ENCODE assay signal across 8 cellular contexts in the genomic region with DNA sequence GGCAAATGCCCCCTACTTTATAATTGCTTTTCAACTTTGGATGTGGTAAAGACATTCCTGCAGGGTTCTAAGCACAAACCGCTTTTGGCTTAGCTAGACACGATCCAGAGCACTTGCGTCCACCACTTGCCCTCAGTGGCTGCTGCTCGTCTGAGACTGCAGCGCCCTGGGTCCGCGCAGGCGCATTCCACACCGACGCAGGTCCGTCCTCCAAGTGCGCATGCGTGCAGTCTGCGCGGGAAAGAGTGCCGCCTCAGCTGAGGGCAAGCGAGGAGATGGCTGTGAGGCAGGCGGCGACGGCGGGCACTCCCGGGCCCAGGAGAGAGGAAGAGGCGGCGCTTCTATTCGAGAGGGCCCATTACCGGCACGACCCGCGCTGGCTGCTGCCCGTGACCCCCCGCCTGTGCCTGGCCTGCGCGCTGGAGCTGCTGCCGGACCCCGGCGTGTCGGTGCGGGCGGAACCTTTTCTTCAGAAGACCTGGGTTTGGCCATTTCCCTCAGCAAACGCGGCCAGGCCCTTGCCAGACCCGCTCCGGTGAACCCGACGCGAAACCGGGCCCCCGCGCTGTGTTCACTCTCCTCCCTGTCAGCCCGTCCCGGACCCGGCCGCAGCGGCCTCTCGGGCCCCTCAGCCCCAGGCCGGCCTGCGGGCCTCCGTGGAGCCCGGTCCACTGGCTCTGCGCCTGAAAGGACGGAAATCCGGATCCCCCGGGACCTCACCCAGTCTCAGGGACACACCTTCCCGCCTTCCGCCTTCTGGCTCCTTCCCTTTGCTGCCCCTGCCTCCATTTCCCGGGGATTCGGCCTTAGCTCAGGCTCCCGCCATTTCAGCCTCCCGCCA. TPM values are rescaled to one million over a fixed set of nuclear protein-coding genes. Genes with fewer than 3 reads are reported as not detected.
A peak's percentile ranks its signal among the peaks of the same experiment; 100 is the strongest.
DNase-seq lines count a peak whose midpoint lies in the region; TF ChIP-seq lines count a peak whose summit lies in the region.

A gene with protein sequence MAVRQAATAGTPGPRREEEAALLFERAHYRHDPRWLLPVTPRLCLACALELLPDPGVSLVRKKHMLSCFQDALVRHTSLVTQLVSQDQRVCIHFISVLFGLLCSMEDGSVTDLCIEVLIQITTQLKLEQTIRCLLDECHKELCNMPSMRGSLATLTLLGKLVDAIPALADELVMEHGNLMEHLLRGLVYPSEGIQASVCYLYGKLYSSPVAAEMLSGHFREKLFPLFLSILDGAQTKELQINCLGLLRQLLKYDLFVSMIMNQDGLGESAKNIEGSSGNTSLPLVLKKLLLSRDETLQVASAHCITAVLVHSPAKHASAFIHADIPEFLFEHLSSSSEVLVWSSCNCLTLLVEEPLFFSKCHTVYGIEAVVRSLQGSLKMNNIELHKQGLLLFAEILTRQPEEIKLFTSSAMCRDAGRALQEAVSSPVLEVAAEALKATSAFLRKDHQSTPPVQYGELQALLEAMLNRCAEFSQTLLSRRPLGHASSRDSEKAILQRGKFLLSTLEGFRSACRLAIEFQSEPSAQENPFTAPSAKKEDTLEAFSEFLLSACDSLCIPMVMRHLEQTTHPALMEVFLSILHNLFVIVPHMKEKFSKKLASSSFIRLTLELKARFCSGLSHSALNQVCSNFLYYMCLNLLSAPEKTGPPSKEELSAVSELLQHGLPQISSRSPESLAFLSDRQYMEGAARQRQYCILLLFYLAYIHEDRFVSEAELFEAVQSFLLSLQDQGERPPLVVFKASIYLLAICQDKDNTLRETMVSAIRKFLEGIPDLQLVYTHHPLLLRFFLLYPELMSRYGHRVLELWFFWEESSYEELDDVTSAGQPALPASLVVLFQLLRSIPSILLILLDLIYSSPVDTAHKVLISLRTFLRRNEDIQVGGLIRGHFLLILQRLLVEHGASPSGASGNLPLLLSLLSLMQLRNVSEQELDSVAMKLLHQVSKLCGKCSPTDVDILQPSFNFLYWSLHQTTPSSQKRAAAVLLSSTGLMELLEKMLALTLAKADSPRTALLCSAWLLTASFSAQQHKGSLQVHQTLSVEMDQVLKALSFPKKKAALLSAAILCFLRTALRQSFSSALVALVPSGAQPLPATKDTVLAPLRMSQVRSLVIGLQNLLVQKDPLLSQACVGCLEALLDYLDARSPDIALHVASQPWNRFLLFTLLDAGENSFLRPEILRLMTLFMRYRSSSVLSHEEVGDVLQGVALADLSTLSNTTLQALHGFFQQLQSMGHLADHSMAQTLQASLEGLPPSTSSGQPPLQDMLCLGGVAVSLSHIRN (plus strand): TSS at position 240 of the 841 bp plus-strand sequence. CDS start 36 bp downstream, at position 276.

- TF ChIP-seq POLR2A in stomach (IDR thresholded peaks at IDR 0.05), result no peak

- H3K27ac ChIP-seq in fibroblast of lung (ENCODE audit: insufficient read depth, low read length) (no peak within 1 kb of the TSS), stomach (no peak within 1 kb of the TSS), Karpas-422 (ENCODE audit: low read length) (no peak within 1 kb of the TSS)

- intact Hi-C loops in stomach (cut with DNase I; ENCODE audit: low total_unique reads), result loop anchor here (5.0 kb wide), 1 partner anchor 238 kb away; no protein-coding TSS in a partner anchor

- H2AFZ ChIP-seq in fibroblast of lung (ENCODE audit: low read length) (no peak within 1 kb of the TSS), Karpas-422 (ENCODE audit: low read length) (no peak within 1 kb of the TSS)

- 44 to 72% (median 45%) methylated on average over 30 to 69 of the region's 69 CpGs for whole genome bisulfite sequencing in stomach, 5 donors

- no peak for TF ChIP-seq EP300 in stomach (IDR thresholded peaks at IDR 0.05)

- DNase-seq in HPDE6-E6E7 (ENCODE audit: extremely low spot score) (peak; percentile 50), activated T-cell treated with anti-CD3 and anti-CD28 coated beads for 48 hours (ENCODE audit: low read depth) (peak; percentile 92), fibroblast of lung (ENCODE audit: low read depth in 2 of 2) (peak; percentile 56 to 64), occipital lobe (lab: John Stamatoyannopoulos, UW) (peak; percentile 72), stomach (peak; percentile 90), Karpas-422 (no peak), DMS79 (lab: John Stamatoyannopoulos, UW) (no peak), NCI-H446 treated with DMSO at 0.1 percent for 48 hours (lab: John Stamatoyannopoulos, UW) (no peak)

- H3K27me3 ChIP-seq in fibroblast of lung (ENCODE audit: control insufficient read depth, insufficient read depth, low read length) (no peaks in the 10 kb centered on the region), stomach (no peaks in the 10 kb centered on the region), Karpas-422 (ENCODE audit: low read length) (no peaks in the 10 kb centered on the region)

- no peaks in the 10 kb centered on the region for H3K9me3 ChIP-seq in fibroblast of lung (ENCODE audit: control insufficient read depth, insufficient read depth, low read depth, low read length)
- H3K9me3 ChIP-seq in stomach, result no peaks in the 10 kb centered on the region
- H3K9me3 ChIP-seq in Karpas-422 (ENCODE audit: low read length), result no peaks in the 10 kb centered on the region

- no peaks in the 10 kb centered on the region for H3K9me2 ChIP-seq in Karpas-422 (replicated peaks; ENCODE audit: insufficient read depth, low read length)

- H3K4me3 ChIP-seq in fibroblast of lung (replicated peaks in 1 of 4; ENCODE audit: control extremely low read depth in 1 of 4, insufficient read depth in 1 of 4, low read depth in 3 of 4, low read length in 4 of 4) (peak within 1 kb of the TSS in 1 of 4 experiments; percentile 10), stomach (peak within 1 kb of the TSS in 3 of 4 donors; percentile 1 to 21 (median 7)), Karpas-422 (ENCODE audit: low read length) (no peak within 1 kb of the TSS)

- H3K4me1 ChIP-seq in fibroblast of lung (ENCODE audit: control insufficient read depth, extremely low read depth, insufficient read depth, low read length), result peaks cover 6% of the 10 kb centered on the region
- peaks cover 17 to 24% (median 21%) of the 10 kb centered on the region in 4 donors for H3K4me1 ChIP-seq in stomach
- peaks cover 16% of the 10 kb centered on the region for H3K4me1 ChIP-seq in Karpas-422 (ENCODE audit: low read length)

- H3K4me2 ChIP-seq in fibroblast of lung (ENCODE audit: extremely low read depth, insufficient read depth, low read length) (no peak within 1 kb of the TSS), Karpas-422 (ENCODE audit: low read depth, low read length, poor library complexity, severe bottlenecking) (no peak within 1 kb of the TSS)

- H3K36me3 ChIP-seq in fibroblast of lung (ENCODE audit: control insufficient read depth, insufficient read depth, low read length), result no peaks in the 10 kb centered on the region
- H3K36me3 ChIP-seq in stomach, result peaks cover 0 to 6% (median 3%) of the 10 kb centered on the region in 4 donors
- no peaks in the 10 kb centered on the region for H3K36me3 ChIP-seq in Karpas-422 (ENCODE audit: insufficient read depth, low read length)

- no peak for TF ChIP-seq CTCF in fibroblast of lung (conservative IDR thresholded peaks at IDR 0.05 in 1 of 2, IDR thresholded peaks at IDR 0.05 in 1 of 2; ENCODE audit: low read depth in 1 of 2, low read length in 2 of 2)
- peak in 1 of 7 experiments; percentile 5 for TF ChIP-seq CTCF in stomach (IDR thresholded peaks at IDR 0.05)

- H3K79me2 ChIP-seq in fibroblast of lung (ENCODE audit: control insufficient read depth, insufficient read depth, low read length) (no peaks in the 10 kb centered on the region), Karpas-422 (ENCODE audit: low read length) (no peaks in the 10 kb centered on the region)

- H3K9ac ChIP-seq in fibroblast of lung (ENCODE audit: insufficient read depth, low read length) (no peak within 1 kb of the TSS), Karpas-422 (ENCODE audit: low read length) (no peak within 1 kb of the TSS)

- no peaks in the 10 kb centered on the region for H4K20me1 ChIP-seq in fibroblast of lung (ENCODE audit: control insufficient read depth, extremely low read depth, insufficient read depth, low read length)
- H4K20me1 ChIP-seq in Karpas-422 (ENCODE audit: insufficient read depth, low read depth, low read length), result no peaks in the 10 kb centered on the region

RNA-seq across cellular contexts. Expression of the gene that starts here (rescaled TPM):
- total RNA-seq in fibroblast of lung (0.26 and 0.33 TPM in 2 replicates), occipital lobe (0.16 TPM), stomach (10 to 100 TPM in 1 of 5 donors, 1 to 10 TPM in 2, not detected in 2; 1.7 to 15.2 (median 5.4) TPM)
- polyA plus RNA-seq in fibroblast of lung (0.75 and 4.3 TPM in 2 replicates), stomach (1 to 10 TPM; 1.6 to 3.7 (median 3.1) TPM)
- 0.76 and 2.5 TPM in 2 replicates for polyA plus RNA-seq in fibroblast of lung (2012)
- 0.51 and 1.2 TPM in 2 replicates for polyA minus RNA-seq in fibroblast of lung (ENCODE audit: low replicate concordance)
- 4.9 and 8.2 TPM in 2 replicates for total RNA-seq in Karpas-422 (2014; rRNA removed; shearing (Covaris generic); ENCODE audit: low replicate concordance)

Comparison
In these comparisons a context has a peak if more than half of its experiments do, and no peak if none do; other contexts are left out.
1. Peak in DNase-seq in occipital lobe; RNA of the gene not detected or under 1 TPM.
2. DNase-seq: peak in HPDE6-E6E7 (single experiment), activated T-cell treated with anti-CD3 and anti-CD28 coated beads for 48 hours (single experiment), fibroblast of lung (2 of 2) and stomach (single experiment); none in Karpas-422 (single experiment), DMS79 (single experiment) and NCI-H446 treated with DMSO at 0.1 percent for 48 hours (single experiment).